In the genomic region with DNA sequence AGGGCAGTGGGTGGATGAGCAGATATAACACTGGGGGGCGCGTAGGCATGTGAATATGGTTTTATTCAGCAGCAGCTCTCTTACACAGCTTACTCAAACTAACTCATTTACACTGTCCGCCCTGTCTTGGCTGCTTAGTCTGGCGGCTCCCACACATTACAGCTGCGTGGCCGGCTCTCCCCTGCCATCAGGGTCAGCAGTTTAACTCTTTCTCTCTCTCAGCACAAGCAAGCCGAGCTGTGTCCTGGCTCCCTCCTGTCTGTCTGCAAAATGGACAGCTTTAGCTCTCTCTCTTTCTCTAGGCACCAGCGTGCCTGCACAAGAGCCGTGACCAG, we compare ENCODE assay signal across 26 cellular contexts.
"Had no signal": no experiment of that assay in that cellular context is flagged by ENCODE, and none has a peak within 500 bp of the region (broad histone marks: within the 10 kb centered on the region; RNA-seq: fewer than 3 reads in every experiment).

No MANE protein-coding gene starts in this region.

- H3K27me3 ChIP-seq: ascending aorta, body of pancreas had no signal

- H3K27me3 Mint-ChIP-seq: activated B cell treated with CpG ODN at 0.5 μM for 24 hours; activated CD4-positive, alpha-beta T cell treated with anti-CD3 and anti-CD28 coated beads, Interleukin-2, amount 10 ng/mL, durations not matched to agents 24 days and 14 days; activated CD8-positive, alpha-beta memory T cell treated with anti-CD3 and anti-CD28 coated beads, Interleukin-2, amount 10 ng/mL, durations not matched to agents 7 days and 5 days; activated naive CD4-positive, alpha-beta T cell treated with anti-CD3 and anti-CD28 coated beads, Interleukin-2, amount 50 U/mL, for 24 hours; activated T-cell treated with anti-CD3 and anti-CD28 coated beads, Interleukin-2, amount 50 U/mL, for 24 hours had no signal

- DNase-seq: activated B cell treated with CpG ODN at 0.5 μM for 24 hours; activated CD4-positive, alpha-beta T cell treated with anti-CD3 and anti-CD28 coated beads for 1 hour; activated CD4-positive, alpha-beta T cell treated with anti-CD3 and anti-CD28 coated beads, Interleukin-2, amount 10 ng/mL, durations not matched to agents 24 days and 14 days; activated CD4-positive, alpha-beta T cell treated with anti-CD3 and anti-CD28 coated beads, Interleukin-2, amount 50 U/mL, for 48 hours; activated CD8-positive, alpha-beta memory T cell treated with anti-CD3 and anti-CD28 coated beads, Interleukin-2, amount 10 ng/mL, durations not matched to agents 7 days and 5 days; activated effector memory CD4-positive, alpha-beta T cell treated with Interleukin-2 at 50 U/mL for 16 hours; activated naive CD4-positive, alpha-beta T cell; activated T-cell treated with anti-CD3 and anti-CD28 coated beads, Interleukin-2, amount 50 U/mL, for 24 hours; central memory CD4-positive, alpha-beta T cell; MM.1S; NCI-H1105 treated with DMSO at 0.1 percent for 48 hours; NCI-H1436 treated with DMSO at 0.1 percent for 48 hours; NCI-H187; NCI-H2081; NCI-H510A treated with DMSO at 0.1 percent for 48 hours; PC-3; SHP77 treated with DMSO at 0.1 percent for 48 hours; T-helper 2 cell; T1000 had no signal

- H3K27ac ChIP-seq: ascending aorta, body of pancreas had no signal

- H3K4me3 Mint-ChIP-seq: activated B cell treated with CpG ODN at 0.5 μM for 24 hours; activated CD4-positive, alpha-beta T cell treated with anti-CD3 and anti-CD28 coated beads, Interleukin-2, amount 10 ng/mL, durations not matched to agents 24 days and 14 days; activated CD8-positive, alpha-beta memory T cell treated with anti-CD3 and anti-CD28 coated beads, Interleukin-2, amount 10 ng/mL, durations not matched to agents 7 days and 5 days; activated naive CD4-positive, alpha-beta T cell treated with anti-CD3 and anti-CD28 coated beads, Interleukin-2, amount 50 U/mL, for 24 hours; activated T-cell treated with anti-CD3 and anti-CD28 coated beads, Interleukin-2, amount 50 U/mL, for 24 hours; activated T-helper 1 cell treated with anti-CD3 and anti-CD28 coated beads, Interleukin-12 subunit alpha, Interleukin-12 subunit beta, Interleukin-2, Interleukin-4 antibody, amounts not matched to agents 30 ng/mL and 10 ng/mL and 1 ng/mL, durations not matched to agents 14 hours and 24 hours and 36 hours had no signal

- H3K9me3 Mint-ChIP-seq: activated CD4-positive, alpha-beta T cell treated with anti-CD3 and anti-CD28 coated beads, Interleukin-2, amount 10 ng/mL, durations not matched to agents 24 days and 14 days had no signal

- FAIRE-seq: bronchial epithelial cell, RCC 7860, TTC549 had no signal

- H3K9me3 ChIP-seq: ascending aorta, body of pancreas had no signal

- H3K4me3 ChIP-seq: ascending aorta, body of pancreas had no signal

- H3K4me1 Mint-ChIP-seq: activated B cell treated with CpG ODN at 0.5 μM for 24 hours; activated CD4-positive, alpha-beta T cell treated with anti-CD3 and anti-CD28 coated beads, Interleukin-2, amount 10 ng/mL, durations not matched to agents 24 days and 14 days; activated CD8-positive, alpha-beta memory T cell treated with anti-CD3 and anti-CD28 coated beads, Interleukin-2, amount 10 ng/mL, durations not matched to agents 7 days and 5 days; activated naive CD4-positive, alpha-beta T cell treated with anti-CD3 and anti-CD28 coated beads, Interleukin-2, amount 50 U/mL, for 24 hours had no signal

- H3K4me1 ChIP-seq: ascending aorta, body of pancreas had no signal

- ATAC-seq: activated CD8-positive, alpha-beta memory T cell treated with anti-CD3 and anti-CD28 coated beads, Interleukin-2, amount 10 ng/mL, durations not matched to agents 7 days and 5 days; body of pancreas; PC-3 had no signal

- H3K36me3 Mint-ChIP-seq: activated CD8-positive, alpha-beta memory T cell treated with anti-CD3 and anti-CD28 coated beads, Interleukin-2, amount 10 ng/mL, durations not matched to agents 7 days and 5 days; activated naive CD4-positive, alpha-beta T cell treated with anti-CD3 and anti-CD28 coated beads, Interleukin-2, amount 50 U/mL, for 24 hours had no signal

- H3K27ac Mint-ChIP-seq: activated B cell treated with CpG ODN at 0.5 μM for 24 hours; activated CD4-positive, alpha-beta T cell treated with anti-CD3 and anti-CD28 coated beads, Interleukin-2, amount 10 ng/mL, durations not matched to agents 24 days and 14 days; activated CD8-positive, alpha-beta memory T cell treated with anti-CD3 and anti-CD28 coated beads, Interleukin-2, amount 10 ng/mL, durations not matched to agents 7 days and 5 days; activated naive CD4-positive, alpha-beta T cell treated with anti-CD3 and anti-CD28 coated beads, Interleukin-2, amount 50 U/mL, for 24 hours; activated T-cell treated with anti-CD3 and anti-CD28 coated beads, Interleukin-2, amount 50 U/mL, for 24 hours; activated T-helper 1 cell treated with anti-CD3 and anti-CD28 coated beads, Interleukin-12 subunit alpha, Interleukin-12 subunit beta, Interleukin-2, Interleukin-4 antibody, amounts not matched to agents 30 ng/mL and 10 ng/mL and 1 ng/mL, durations not matched to agents 14 hours and 24 hours and 36 hours had no signal

- H3K36me3 ChIP-seq: ascending aorta had no signal
